Comparison of ENCODE assay signal across 29 cellular contexts in genomic region chr9:87661241-87661640, GRCh38.
"Had no signal": no experiment of that assay in that cellular context is flagged by ENCODE, and none has a peak within 500 bp of the region (broad histone marks: within the 10 kb centered on the region; RNA-seq: fewer than 3 reads in every experiment).

No MANE protein-coding gene starts in this region.

- H3K27me3 ChIP-seq: cardiac muscle cell, gastrocnemius medialis, hepatocyte, right lobe of liver, stomach, thyroid gland, upper lobe of right lung had no signal

- H3K27ac ChIP-seq: cardiac muscle cell, coronary artery, gastrocnemius medialis, hepatocyte, right lobe of liver, skin epidermis, stomach, thyroid gland, upper lobe of right lung, WERI-Rb-1 had no signal

- H3K4me1 Mint-ChIP-seq: activated CD4-positive, alpha-beta memory T cell treated with anti-CD3 and anti-CD28 coated beads, Interleukin-2, amount 10 ng/mL, durations not matched to agents 7 days and 5 days; stimulated activated memory B cell treated with anti-CD40 and anti-IgM and Interleukin-4, amounts not matched to agents 10 μg/mL and 1 μg/mL and 100 μg/mL, for 72 hours had no signal

- H3K4me3 Mint-ChIP-seq: activated CD4-positive, alpha-beta memory T cell treated with anti-CD3 and anti-CD28 coated beads, Interleukin-2, amount 10 ng/mL, durations not matched to agents 7 days and 5 days; activated CD4-positive, alpha-beta T cell treated with anti-CD3 and anti-CD28 coated beads, Interleukin-2, amount 10 ng/mL, durations not matched to agents 24 days and 14 days; activated naive CD8-positive, alpha-beta T cell; activated T-cell treated with anti-CD3 and anti-CD28 coated beads, Interleukin-2, amount 50 U/mL, for 4 hours; brain; effector memory CD8-positive, alpha-beta T cell; nephron; stimulated activated memory B cell treated with anti-CD40 and anti-IgM and Interleukin-4, amounts not matched to agents 10 μg/mL and 1 μg/mL and 100 μg/mL, for 72 hours; T-helper 1 cell treated with Interleukin-12 subunit alpha and Interleukin-12 subunit beta and Interleukin-4 antibody, amounts not matched to agents 30 μg/mL and 1 μg/mL, for 36 hours had no signal

- H2AFZ ChIP-seq: hepatocyte had no signal

- H3K36me3 ChIP-seq: cardiac muscle cell, gastrocnemius medialis, thyroid gland had no signal

- DNase-seq: activated CD4-positive, alpha-beta memory T cell treated with anti-CD3 and anti-CD28 coated beads, Interleukin-2, amount 10 ng/mL, durations not matched to agents 7 days and 5 days; activated CD4-positive, alpha-beta T cell treated with anti-CD3 and anti-CD28 coated beads, Interleukin-2, amount 10 ng/mL, durations not matched to agents 24 days and 14 days; activated CD8-positive, alpha-beta memory T cell treated with anti-CD3 and anti-CD28 coated beads, Interleukin-2, amount 50 U/mL, for 48 hours; activated effector memory CD4-positive, alpha-beta T cell treated with Interleukin-2 at 50 U/mL for 16 hours; activated naive CD4-positive, alpha-beta T cell treated with Interleukin-2 at 50 U/mL for 16 hours; activated T-cell treated with anti-CD3 and anti-CD28 coated beads, Interleukin-2, amount 50 U/mL, for 4 hours; aorta; cerebellar nuclear complex; effector memory CD8-positive, alpha-beta T cell; erythroblast; gastrocnemius medialis; left ventricle myocardium superior; right lobe of liver; stimulated activated CD4-positive, alpha-beta T cell treated with anti-CD3 and anti-CD28 coated beads, Interleukin-4, amount 100 ng/mL, for 24 hours; stomach; T-helper 9 cell; thyroid gland; upper lobe of right lung; WERI-Rb-1 had no signal

- H3K79me2 ChIP-seq: hepatocyte had no signal

- H3K27ac Mint-ChIP-seq: activated CD4-positive, alpha-beta memory T cell treated with anti-CD3 and anti-CD28 coated beads, Interleukin-2, amount 10 ng/mL, durations not matched to agents 7 days and 5 days; activated CD4-positive, alpha-beta T cell treated with anti-CD3 and anti-CD28 coated beads, Interleukin-2, amount 10 ng/mL, durations not matched to agents 24 days and 14 days; activated naive CD8-positive, alpha-beta T cell; brain; effector memory CD8-positive, alpha-beta T cell; stimulated activated memory B cell treated with anti-CD40 and anti-IgM and Interleukin-4, amounts not matched to agents 10 μg/mL and 1 μg/mL and 100 μg/mL, for 72 hours; T-helper 1 cell treated with Interleukin-12 subunit alpha and Interleukin-12 subunit beta and Interleukin-4 antibody, amounts not matched to agents 30 μg/mL and 1 μg/mL, for 36 hours had no signal

- H3K9me3 Mint-ChIP-seq: activated CD4-positive, alpha-beta memory T cell treated with anti-CD3 and anti-CD28 coated beads, Interleukin-2, amount 10 ng/mL, durations not matched to agents 7 days and 5 days; activated CD4-positive, alpha-beta T cell treated with anti-CD3 and anti-CD28 coated beads, Interleukin-2, amount 10 ng/mL, durations not matched to agents 24 days and 14 days; activated T-cell treated with anti-CD3 and anti-CD28 coated beads, Interleukin-2, amount 50 U/mL, for 4 hours; effector memory CD8-positive, alpha-beta T cell; nephron; T-helper 1 cell treated with Interleukin-12 subunit alpha and Interleukin-12 subunit beta and Interleukin-4 antibody, amounts not matched to agents 30 μg/mL and 1 μg/mL, for 36 hours had no signal

- H3K36me3 Mint-ChIP-seq: activated naive CD8-positive, alpha-beta T cell; stimulated activated memory B cell treated with anti-CD40 and anti-IgM and Interleukin-4, amounts not matched to agents 10 μg/mL and 1 μg/mL and 100 μg/mL, for 72 hours had no signal

- H3K4me3 ChIP-seq: cardiac muscle cell, coronary artery, gastrocnemius medialis, hepatocyte, right lobe of liver, skin epidermis, stomach, thyroid gland, upper lobe of right lung had no signal

- ATAC-seq: activated CD4-positive, CD25-positive, alpha-beta regulatory T cell treated with anti-CD3 and anti-CD28 coated beads, Interleukin-2, amount 50 U/mL, for 24 hours; activated T-cell treated with anti-CD3 and anti-CD28 coated beads, Interleukin-2, amount 50 U/mL, for 4 hours; effector memory CD8-positive, alpha-beta T cell; gastrocnemius medialis; left ventricle myocardium superior; right lobe of liver; stimulated activated memory B cell treated with anti-CD40 and anti-IgM and Interleukin-4, amounts not matched to agents 10 μg/mL and 1 μg/mL and 100 μg/mL, for 72 hours; upper lobe of right lung had no signal

- H3K4me1 ChIP-seq: gastrocnemius medialis, right lobe of liver, thyroid gland had no signal

- H3K27me3 Mint-ChIP-seq: activated naive CD8-positive, alpha-beta T cell; stimulated activated memory B cell treated with anti-CD40 and anti-IgM and Interleukin-4, amounts not matched to agents 10 μg/mL and 1 μg/mL and 100 μg/mL, for 72 hours had no signal

- H3K9me3 ChIP-seq: gastrocnemius medialis, thyroid gland, upper lobe of right lung had no signal

- H3K4me2 ChIP-seq: hepatocyte had no signal
